Comparison of ENCODE assay signal across 1 cellular context in the genomic region with DNA sequence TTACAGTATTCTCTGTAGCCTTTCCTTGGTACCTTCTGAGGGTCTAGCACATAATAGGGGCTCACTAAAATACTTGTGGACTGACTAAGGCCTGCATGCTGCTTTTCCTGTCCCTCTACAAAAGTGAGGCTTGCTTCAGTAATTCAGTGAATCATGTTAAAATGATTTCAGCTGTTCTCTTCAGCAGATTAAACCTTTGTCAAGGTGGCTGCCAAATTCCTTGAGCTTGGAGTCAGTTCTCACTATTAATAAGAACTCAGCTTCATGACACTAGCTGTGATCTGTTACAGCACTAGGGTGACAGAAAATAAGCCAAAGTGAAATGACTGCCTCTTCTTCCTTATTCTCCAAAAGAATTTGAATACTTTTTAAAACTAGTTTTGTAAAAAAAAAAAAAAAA.
TF ChIP-seq lines count a peak whose summit lies in the region.

No MANE protein-coding gene starts in this region.

TF ChIP-seq in HepG2, 621 proteins besides CTCF, POLR2A, EP300 and RAD21 (continued from another document):
- TF ChIP-seq, protein P1, sequence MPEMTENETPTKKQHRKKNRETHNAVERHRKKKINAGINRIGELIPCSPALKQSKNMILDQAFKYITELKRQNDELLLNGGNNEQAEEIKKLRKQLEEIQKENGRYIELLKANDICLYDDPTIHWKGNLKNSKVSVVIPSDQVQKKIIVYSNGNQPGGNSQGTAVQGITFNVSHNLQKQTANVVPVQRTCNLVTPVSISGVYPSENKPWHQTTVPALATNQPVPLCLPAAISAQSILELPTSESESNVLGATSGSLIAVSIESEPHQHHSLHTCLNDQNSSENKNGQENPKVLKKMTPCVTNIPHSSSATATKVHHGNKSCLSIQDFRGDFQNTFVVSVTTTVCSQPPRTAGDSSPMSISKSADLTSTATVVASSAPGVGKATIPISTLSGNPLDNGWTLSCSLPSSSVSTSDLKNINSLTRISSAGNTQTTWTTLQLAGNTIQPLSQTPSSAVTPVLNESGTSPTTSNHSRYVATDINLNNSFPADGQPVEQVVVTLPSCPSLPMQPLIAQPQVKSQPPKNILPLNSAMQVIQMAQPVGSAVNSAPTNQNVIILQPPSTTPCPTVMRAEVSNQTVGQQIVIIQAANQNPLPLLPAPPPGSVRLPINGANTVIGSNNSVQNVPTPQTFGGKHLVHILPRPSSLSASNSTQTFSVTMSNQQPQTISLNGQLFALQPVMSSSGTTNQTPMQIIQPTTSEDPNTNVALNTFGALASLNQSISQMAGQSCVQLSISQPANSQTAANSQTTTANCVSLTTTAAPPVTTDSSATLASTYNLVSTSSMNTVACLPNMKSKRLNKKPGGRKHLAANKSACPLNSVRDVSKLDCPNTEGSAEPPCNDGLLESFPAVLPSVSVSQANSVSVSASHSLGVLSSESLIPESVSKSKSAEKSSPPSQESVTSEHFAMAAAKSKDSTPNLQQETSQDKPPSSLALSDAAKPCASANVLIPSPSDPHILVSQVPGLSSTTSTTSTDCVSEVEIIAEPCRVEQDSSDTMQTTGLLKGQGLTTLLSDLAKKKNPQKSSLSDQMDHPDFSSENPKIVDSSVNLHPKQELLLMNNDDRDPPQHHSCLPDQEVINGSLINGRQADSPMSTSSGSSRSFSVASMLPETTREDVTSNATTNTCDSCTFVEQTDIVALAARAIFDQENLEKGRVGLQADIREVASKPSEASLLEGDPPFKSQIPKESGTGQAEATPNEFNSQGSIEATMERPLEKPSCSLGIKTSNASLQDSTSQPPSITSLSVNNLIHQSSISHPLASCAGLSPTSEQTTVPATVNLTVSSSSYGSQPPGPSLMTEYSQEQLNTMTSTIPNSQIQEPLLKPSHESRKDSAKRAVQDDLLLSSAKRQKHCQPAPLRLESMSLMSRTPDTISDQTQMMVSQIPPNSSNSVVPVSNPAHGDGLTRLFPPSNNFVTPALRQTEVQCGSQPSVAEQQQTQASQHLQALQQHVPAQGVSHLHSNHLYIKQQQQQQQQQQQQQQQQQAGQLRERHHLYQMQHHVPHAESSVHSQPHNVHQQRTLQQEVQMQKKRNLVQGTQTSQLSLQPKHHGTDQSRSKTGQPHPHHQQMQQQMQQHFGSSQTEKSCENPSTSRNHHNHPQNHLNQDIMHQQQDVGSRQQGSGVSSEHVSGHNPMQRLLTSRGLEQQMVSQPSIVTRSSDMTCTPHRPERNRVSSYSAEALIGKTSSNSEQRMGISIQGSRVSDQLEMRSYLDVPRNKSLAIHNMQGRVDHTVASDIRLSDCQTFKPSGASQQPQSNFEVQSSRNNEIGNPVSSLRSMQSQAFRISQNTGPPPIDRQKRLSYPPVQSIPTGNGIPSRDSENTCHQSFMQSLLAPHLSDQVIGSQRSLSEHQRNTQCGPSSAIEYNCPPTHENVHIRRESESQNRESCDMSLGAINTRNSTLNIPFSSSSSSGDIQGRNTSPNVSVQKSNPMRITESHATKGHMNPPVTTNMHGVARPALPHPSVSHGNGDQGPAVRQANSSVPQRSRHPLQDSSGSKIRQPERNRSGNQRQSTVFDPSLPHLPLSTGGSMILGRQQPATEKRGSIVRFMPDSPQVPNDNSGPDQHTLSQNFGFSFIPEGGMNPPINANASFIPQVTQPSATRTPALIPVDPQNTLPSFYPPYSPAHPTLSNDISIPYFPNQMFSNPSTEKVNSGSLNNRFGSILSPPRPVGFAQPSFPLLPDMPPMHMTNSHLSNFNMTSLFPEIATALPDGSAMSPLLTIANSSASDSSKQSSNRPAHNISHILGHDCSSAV (CRISPR knock-in tag; IDR thresholded peaks at IDR 0.05; ENCODE audit: borderline replicate concordance) = no peak
- TF ChIP-seq, protein P2, sequence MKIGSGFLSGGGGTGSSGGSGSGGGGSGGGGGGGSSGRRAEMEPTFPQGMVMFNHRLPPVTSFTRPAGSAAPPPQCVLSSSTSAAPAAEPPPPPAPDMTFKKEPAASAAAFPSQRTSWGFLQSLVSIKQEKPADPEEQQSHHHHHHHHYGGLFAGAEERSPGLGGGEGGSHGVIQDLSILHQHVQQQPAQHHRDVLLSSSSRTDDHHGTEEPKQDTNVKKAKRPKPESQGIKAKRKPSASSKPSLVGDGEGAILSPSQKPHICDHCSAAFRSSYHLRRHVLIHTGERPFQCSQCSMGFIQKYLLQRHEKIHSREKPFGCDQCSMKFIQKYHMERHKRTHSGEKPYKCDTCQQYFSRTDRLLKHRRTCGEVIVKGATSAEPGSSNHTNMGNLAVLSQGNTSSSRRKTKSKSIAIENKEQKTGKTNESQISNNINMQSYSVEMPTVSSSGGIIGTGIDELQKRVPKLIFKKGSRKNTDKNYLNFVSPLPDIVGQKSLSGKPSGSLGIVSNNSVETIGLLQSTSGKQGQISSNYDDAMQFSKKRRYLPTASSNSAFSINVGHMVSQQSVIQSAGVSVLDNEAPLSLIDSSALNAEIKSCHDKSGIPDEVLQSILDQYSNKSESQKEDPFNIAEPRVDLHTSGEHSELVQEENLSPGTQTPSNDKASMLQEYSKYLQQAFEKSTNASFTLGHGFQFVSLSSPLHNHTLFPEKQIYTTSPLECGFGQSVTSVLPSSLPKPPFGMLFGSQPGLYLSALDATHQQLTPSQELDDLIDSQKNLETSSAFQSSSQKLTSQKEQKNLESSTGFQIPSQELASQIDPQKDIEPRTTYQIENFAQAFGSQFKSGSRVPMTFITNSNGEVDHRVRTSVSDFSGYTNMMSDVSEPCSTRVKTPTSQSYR (CRISPR knock-in tag; IDR thresholded peaks at IDR 0.05; ENCODE audit: borderline replicate concordance) = no peak
- TF ChIP-seq TBP (CRISPR knock-in tag; IDR thresholded peaks at IDR 0.05) (no peak), TARDBP (CRISPR knock-in tag; IDR thresholded peaks at IDR 0.05) (no peak), ESRRA (CRISPR knock-in tag; IDR thresholded peaks at IDR 0.05; ENCODE audit: low read depth) (no peak), MIER2 (CRISPR knock-in tag; IDR thresholded peaks at IDR 0.05) (no peak), NR2C2 (CRISPR knock-in tag; IDR thresholded peaks at IDR 0.05; ENCODE audit: borderline replicate concordance) (no peak), ZNF83 (CRISPR knock-in tag; IDR thresholded peaks at IDR 0.05; ENCODE audit: borderline replicate concordance) (no peak), ATF1 (CRISPR knock-in tag; IDR thresholded peaks at IDR 0.05) (no peak), ZNF782 (CRISPR knock-in tag; IDR thresholded peaks at IDR 0.05; ENCODE audit: borderline replicate concordance) (no peak)
- TF ChIP-seq, protein P3, sequence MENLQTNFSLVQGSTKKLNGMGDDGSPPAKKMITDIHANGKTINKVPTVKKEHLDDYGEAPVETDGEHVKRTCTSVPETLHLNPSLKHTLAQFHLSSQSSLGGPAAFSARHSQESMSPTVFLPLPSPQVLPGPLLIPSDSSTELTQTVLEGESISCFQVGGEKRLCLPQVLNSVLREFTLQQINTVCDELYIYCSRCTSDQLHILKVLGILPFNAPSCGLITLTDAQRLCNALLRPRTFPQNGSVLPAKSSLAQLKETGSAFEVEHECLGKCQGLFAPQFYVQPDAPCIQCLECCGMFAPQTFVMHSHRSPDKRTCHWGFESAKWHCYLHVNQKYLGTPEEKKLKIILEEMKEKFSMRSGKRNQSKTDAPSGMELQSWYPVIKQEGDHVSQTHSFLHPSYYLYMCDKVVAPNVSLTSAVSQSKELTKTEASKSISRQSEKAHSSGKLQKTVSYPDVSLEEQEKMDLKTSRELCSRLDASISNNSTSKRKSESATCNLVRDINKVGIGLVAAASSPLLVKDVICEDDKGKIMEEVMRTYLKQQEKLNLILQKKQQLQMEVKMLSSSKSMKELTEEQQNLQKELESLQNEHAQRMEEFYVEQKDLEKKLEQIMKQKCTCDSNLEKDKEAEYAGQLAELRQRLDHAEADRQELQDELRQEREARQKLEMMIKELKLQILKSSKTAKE (CRISPR knock-in tag; IDR thresholded peaks at IDR 0.05; ENCODE audit: borderline replicate concordance) = no peak
